In genomic region chr17:27848941-27849340, GRCh38 we compare ENCODE assay signal across 21 cellular contexts. TPM values are rescaled to one million over a fixed set of nuclear protein-coding genes. Genes with fewer than 3 reads are reported as not detected.
A peak's percentile ranks its signal among the peaks of the same experiment; 100 is the strongest.
DNase-seq lines count a peak whose midpoint lies in the region.
"Had no signal": no experiment of that assay in that cellular context is flagged by ENCODE, and none has a peak within 500 bp of the region (broad histone marks: within the 10 kb centered on the region; RNA-seq: fewer than 3 reads in every experiment).

No MANE protein-coding gene starts in this region.

- peaks cover 19% of the 10 kb centered on the region for H3K27me3 ChIP-seq in MG63
- H3K27me3 ChIP-seq: BE2C, vagina had no signal

- H3K4me3 ChIP-seq in Jurkat, Clone E6-1 (ENCODE audit: low read length): no peak overlapping the region
- no peak overlapping the region for H3K4me3 ChIP-seq in MG63
- H3K4me3 ChIP-seq: skin epidermis, vagina had no signal

- DNase-seq in Jurkat, Clone E6-1 (ENCODE audit: low read depth, low spot score): peak; percentile 45
- DNase-seq in NCI-H2029 (lab: John Stamatoyannopoulos, UW) (peak; percentile 71), NCI-H748 treated with DMSO at 0.1 percent for 48 hours (lab: John Stamatoyannopoulos, UW) (peak; percentile 58), pons (ENCODE audit: low spot score) (peak; percentile 12), MG63 (no peak), globus pallidus (ENCODE audit: low spot score) (no peak)
- no peak for DNase-seq in stimulated activated CD4-positive, alpha-beta T cell treated with anti-CD3 and anti-CD28 coated beads, Interleukin-2, amount 100 ng/mL, for 24 hours
- DNase-seq: activated B cell treated with CpG ODN at 0.5 μM for 24 hours; BE2C; Calu3; hippocampal formation; islet precursor cell; naive thymus-derived CD8-positive, alpha-beta T cell; NCI-H446; OCI-M1; stimulated activated CD4-positive, alpha-beta T cell treated with anti-CD3 and anti-CD28 coated beads, Interleukin-4, amount 100 ng/mL, for 4 hours had no signal

- H3K36me3 ChIP-seq in MG63: no peaks in the 10 kb centered on the region
- H3K36me3 ChIP-seq: BE2C, vagina had no signal

- peaks cover 6% of the 10 kb centered on the region; the same call in 1 of the 2 replicates for H3K9me3 ChIP-seq in MG63
- H3K9me3 ChIP-seq: BE2C, vagina had no signal

RNA-seq across cellular contexts. Expression of gene LYRM9, which starts 44.2 kb away (rescaled TPM):
- polyA plus RNA-seq in Jurkat, Clone E6-1 (2012; ENCODE audit: insufficient read depth, insufficient read length): 5.0 TPM
- 1.1 and 7.2 TPM in 2 replicates for total RNA-seq in MG63 (2014; rRNA removed; shearing (Covaris generic); ENCODE audit: low replicate concordance)

RNA-seq across cellular contexts. Expression of gene NOS2, which starts 48.6 kb away (rescaled TPM):
- polyA plus RNA-seq in Jurkat, Clone E6-1 (2012; ENCODE audit: insufficient read depth, insufficient read length): not detected
- not detected in 2 replicates for total RNA-seq in MG63 (2014; rRNA removed; shearing (Covaris generic); ENCODE audit: low replicate concordance)
- total RNA-seq: activated B cell treated with CpG ODN at 0.5 μM for 24 hours; activated T-helper 17 cell treated with anti-CD3 and anti-CD28 coated beads, Interleukin-2, amount 50 U/mL, for 72 hours; Calu3; endothelial cell of umbilical vein; fibroblast of villous mesenchyme; vagina had no signal

Comparison
In these comparisons a context has a peak if more than half of its experiments do, and no peak if none do; other contexts are left out.
1. DNase-seq: peak in Jurkat, Clone E6-1 (single experiment), NCI-H2029 (single experiment), NCI-H748 treated with DMSO at 0.1 percent for 48 hours (single experiment) and pons (single experiment); none in stimulated activated CD4-positive, alpha-beta T cell treated with anti-CD3 and anti-CD28 coated beads, Interleukin-2, amount 100 ng/mL, for 24 hours (0 of 2), MG63 (single experiment) and globus pallidus (single experiment).